ENCODE assay signal across 7 cellular contexts in genomic region chr7:98460902-98461301, GRCh38.
"Had no signal": no experiment of that assay in that cellular context is flagged by ENCODE, and none has a peak within 500 bp of the region (broad histone marks: within the 10 kb centered on the region; RNA-seq: fewer than 3 reads in every experiment).

No MANE protein-coding gene starts in this region.

- FAIRE-seq: G401.6, GM12891, GM12892, GM18507, GM19239 had no signal

- DNase-seq: GDM1, GF-D8 had no signal
